ENCODE assay signal across 1 cellular context in genomic region chr11:57571631-57572030, GRCh38.
TF ChIP-seq lines count a peak whose summit lies in the region.

No MANE protein-coding gene starts in this region.

TF ChIP-seq in H1, 55 proteins besides CTCF, POLR2A, EP300 and RAD21:
- no peak for TF ChIP-seq SIX5 (IDR thresholded peaks at IDR 0.05; ENCODE audit: low read depth, low read length)
- no peak for TF ChIP-seq CREB1 (IDR thresholded peaks at IDR 0.05)
- TF ChIP-seq CTBP2 (IDR thresholded peaks at IDR 0.05; ENCODE audit: borderline replicate concordance, insufficient read depth, insufficient read length, low read length), result no peak
- no peak for TF ChIP-seq ASH2L (IDR thresholded peaks at IDR 0.05; ENCODE audit: low read length)
- TF ChIP-seq ATF3 (IDR thresholded peaks at IDR 0.05; ENCODE audit: insufficient read depth, low read depth, low read length), result no peak
- TF ChIP-seq E2F6 (IDR thresholded peaks at IDR 0.05), result no peak
- no peak for TF ChIP-seq TEAD4 (IDR thresholded peaks at IDR 0.05; ENCODE audit: low read depth, low read length)
- no peak for TF ChIP-seq SP1 (IDR thresholded peaks at IDR 0.05; ENCODE audit: low read depth, low read length)
- TF ChIP-seq MAFK (IDR thresholded peaks at IDR 0.05; ENCODE audit: low read depth, low read length), result no peak
- TF ChIP-seq GABPA (IDR thresholded peaks at IDR 0.05; ENCODE audit: borderline replicate concordance, insufficient read depth, low read length), result no peak
